ENCODE assay signal across 1 cellular context in genomic region chr7:54940748-54941147, GRCh38.
TF ChIP-seq lines count a peak whose summit lies in the region.

No MANE protein-coding gene starts in this region.

TF ChIP-seq in H1, 55 proteins besides CTCF, POLR2A, EP300 and RAD21 (continued from another document):
- TF ChIP-seq SIX5 (IDR thresholded peaks at IDR 0.05; ENCODE audit: low read depth, low read length) (no peak), SUZ12 (IDR thresholded peaks at IDR 0.05; ENCODE audit: low read length) (no peak), BCL11A (IDR thresholded peaks at IDR 0.05; ENCODE audit: low read depth in 2 of 2, low read length in 2 of 2) (no peak), POLR2AphosphoS5 (IDR thresholded peaks at IDR 0.05; ENCODE audit: low read depth, low read length) (no peak), RFX5 (IDR thresholded peaks at IDR 0.05; ENCODE audit: borderline replicate concordance, low read depth, low read length) (no peak), SP4 (IDR thresholded peaks at IDR 0.05; ENCODE audit: low read length) (no peak), HDAC2 (IDR thresholded peaks at IDR 0.05; ENCODE audit: borderline replicate concordance in 1 of 2, low read depth in 2 of 2, low read length in 2 of 2) (no peak), GTF2F1 (IDR thresholded peaks at IDR 0.05; ENCODE audit: borderline replicate concordance, low read depth, low read length) (no peak)
